ENCODE assay signal across 19 cellular contexts in the genomic region with DNA sequence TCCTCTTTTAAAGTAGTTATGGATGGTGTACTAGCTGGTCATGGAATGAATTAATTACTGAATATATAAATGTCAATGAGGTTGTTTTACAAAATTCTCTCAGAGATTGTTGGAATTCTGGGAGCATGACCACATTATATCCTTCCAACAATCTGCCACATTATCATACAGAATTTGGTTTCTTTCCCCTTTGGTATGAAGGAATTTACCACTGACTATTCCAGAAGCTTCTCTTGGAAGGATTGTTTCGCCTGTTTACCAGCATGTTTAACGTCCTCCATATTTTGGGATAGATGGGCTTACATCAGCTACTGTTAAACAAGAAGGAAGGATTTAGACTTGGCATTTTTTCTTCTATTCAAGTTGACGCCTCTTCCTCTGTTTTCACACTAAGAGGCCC.
"Had no signal": no experiment of that assay in that cellular context is flagged by ENCODE, and none has a peak within 500 bp of the region (broad histone marks: within the 10 kb centered on the region; RNA-seq: fewer than 3 reads in every experiment).

No MANE protein-coding gene starts in this region.

- H3K36me3 ChIP-seq: ascending aorta, neutrophil, transverse colon had no signal

- H3K27ac Mint-ChIP-seq: activated naive CD4-positive, alpha-beta T cell treated with anti-CD3 and anti-CD28 coated beads for 36 hours; activated naive CD8-positive, alpha-beta T cell treated with anti-CD3 and anti-CD28 coated beads, Interleukin-2, amount 50 U/mL, for 24 hours; activated T-helper 17 cell treated with anti-CD3 and anti-CD28 coated beads, Interleukin-2, amount 50 U/mL, for 72 hours; memory B cell; natural killer cell; T-cell had no signal

- H2AFZ ChIP-seq: parathyroid adenoma had no signal

- H3K9ac ChIP-seq: parathyroid adenoma had no signal

- H3K9me3 Mint-ChIP-seq: activated naive CD4-positive, alpha-beta T cell treated with anti-CD3 and anti-CD28 coated beads for 36 hours; activated naive CD8-positive, alpha-beta T cell treated with anti-CD3 and anti-CD28 coated beads, Interleukin-2, amount 50 U/mL, for 24 hours; activated T-helper 17 cell treated with anti-CD3 and anti-CD28 coated beads, Interleukin-2, amount 50 U/mL, for 72 hours; memory B cell; natural killer cell; T-cell had no signal

- H3K4me1 Mint-ChIP-seq: memory B cell had no signal

- H3K4me3 Mint-ChIP-seq: activated naive CD4-positive, alpha-beta T cell treated with anti-CD3 and anti-CD28 coated beads for 36 hours; activated naive CD8-positive, alpha-beta T cell treated with anti-CD3 and anti-CD28 coated beads, Interleukin-2, amount 50 U/mL, for 24 hours; memory B cell; natural killer cell; T-cell had no signal

- H3K4me3 ChIP-seq: ascending aorta, transverse colon had no signal

- DNase-seq: activated CD4-positive, CD25-positive, alpha-beta regulatory T cell treated with anti-CD3 and anti-CD28 coated beads, Interleukin-2, amount 50 U/mL, for 72 hours; activated naive CD4-positive, alpha-beta T cell treated with anti-CD3 and anti-CD28 coated beads for 36 hours; activated naive CD8-positive, alpha-beta T cell treated with anti-CD3 and anti-CD28 coated beads, Interleukin-2, amount 50 U/mL, for 24 hours; islet precursor cell; natural killer cell; stimulated activated CD4-positive, alpha-beta T cell treated with anti-CD3 and anti-CD28 coated beads, Interleukin-15, amount 100 ng/mL, for 24 hours; stimulated activated CD4-positive, alpha-beta T cell treated with anti-CD3 and anti-CD28 coated beads, Interleukin-4, amount 100 ng/mL, for 24 hours; stimulated activated naive CD4-positive, alpha-beta T cell; substantia nigra; T-cell; T-helper 9 cell; transverse colon had no signal

- H3K27me3 ChIP-seq: ascending aorta, neutrophil, transverse colon had no signal

- H3K27me3 Mint-ChIP-seq: activated naive CD8-positive, alpha-beta T cell treated with anti-CD3 and anti-CD28 coated beads, Interleukin-2, amount 50 U/mL, for 24 hours; activated T-helper 17 cell treated with anti-CD3 and anti-CD28 coated beads, Interleukin-2, amount 50 U/mL, for 72 hours; memory B cell; T-cell had no signal

- FAIRE-seq: colon, endometrium had no signal

- H3K36me3 Mint-ChIP-seq: memory B cell, natural killer cell had no signal

- H3K9me3 ChIP-seq: ascending aorta, neutrophil, transverse colon had no signal

- H3K27ac ChIP-seq: neutrophil, parathyroid adenoma, transverse colon had no signal
